ENCODE assay signal across 31 cellular contexts in the genomic region with DNA sequence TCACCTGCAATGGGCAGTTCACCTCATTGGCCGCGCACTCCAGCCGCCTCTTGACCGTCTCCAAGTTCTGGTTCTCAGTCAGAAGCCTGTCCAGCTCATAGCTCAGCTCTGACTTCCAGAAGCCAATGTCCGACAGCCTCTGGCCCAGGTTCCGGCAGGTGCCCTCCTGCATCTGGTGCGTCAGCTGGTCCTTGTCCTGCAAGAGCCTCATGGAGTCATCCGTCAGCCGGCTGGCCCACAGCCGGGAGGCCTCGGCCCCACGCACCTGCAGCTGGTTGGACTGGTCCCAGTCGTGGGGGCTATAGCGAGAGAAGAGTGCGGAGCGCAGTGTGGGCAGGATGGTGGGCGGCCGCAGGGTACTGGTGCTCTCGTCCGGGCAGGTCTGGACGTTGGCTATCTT. TPM values are rescaled to one million over a fixed set of nuclear protein-coding genes. Genes with fewer than 3 reads are reported as not detected.
"Had no signal": no experiment of that assay in that cellular context is flagged by ENCODE, and none has a peak within 500 bp of the region (broad histone marks: within the 10 kb centered on the region; RNA-seq: fewer than 3 reads in every experiment).

No MANE protein-coding gene starts in this region.

- H3K4me1 ChIP-seq: colonic mucosa, foreskin keratinocyte, gastroesophageal sphincter, heart left ventricle, left ventricle myocardium inferior, lower lobe of right lung had no signal

- H3K4me3 ChIP-seq: colonic mucosa, gastroesophageal sphincter, heart left ventricle, hepatocyte, left ventricle myocardium inferior, lower lobe of right lung, mucosa of descending colon had no signal

- DNase-seq: cerebellar nuclear complex; colonic mucosa; cortex of kidney; effector CD8-positive, alpha-beta T cell; effector memory CD8-positive, alpha-beta T cell; endodermal cell; erythroblast; foreskin keratinocyte; heart left ventricle; hypothalamus; immature natural killer cell; islet precursor cell; kidney; kidney glomerular epithelial cell; left colon; left ventricle myocardium inferior; lower lobe of right lung; mesenchymal stem cell; mucosa of descending colon had no signal

- H3K4me3 Mint-ChIP-seq: dendritic cell treated with granulocyte-macrophage colony-stimulating factor and Interleukin-4, amounts not matched to agents 40 ng/mL and 50 ng/mL, for 4 days; effector memory CD8-positive, alpha-beta T cell; endodermal cell; immature natural killer cell; mesothelial cell of epicardium had no signal

- H3K27ac ChIP-seq: colonic mucosa, epithelial cell of prostate, foreskin keratinocyte, gastroesophageal sphincter, heart left ventricle, hepatocyte, left ventricle myocardium inferior, lower lobe of right lung had no signal

- H3K4me1 Mint-ChIP-seq: endodermal cell, immature natural killer cell, mesothelial cell of epicardium had no signal

- ATAC-seq: effector memory CD8-positive, alpha-beta T cell; esophagus mucosa; foreskin keratinocyte; gastroesophageal sphincter; heart left ventricle; left colon; left lobe of liver; lower lobe of right lung; mucosa of descending colon had no signal

- H3K9me3 Mint-ChIP-seq: effector memory CD8-positive, alpha-beta T cell; endodermal cell; immature natural killer cell; mesothelial cell of epicardium had no signal

- H3K36me3 Mint-ChIP-seq: immature natural killer cell, mesothelial cell of epicardium had no signal

- H3K27ac Mint-ChIP-seq: dendritic cell treated with granulocyte-macrophage colony-stimulating factor and Interleukin-4, amounts not matched to agents 40 ng/mL and 50 ng/mL, for 4 days; effector memory CD8-positive, alpha-beta T cell; endodermal cell; immature natural killer cell; mesothelial cell of epicardium had no signal

- H3K9me3 ChIP-seq: colonic mucosa, gastroesophageal sphincter, heart left ventricle, left ventricle myocardium inferior, lower lobe of right lung, mucosa of descending colon had no signal

- H3K27me3 ChIP-seq: colonic mucosa, foreskin keratinocyte, heart left ventricle, hepatocyte had no signal

- H3K36me3 ChIP-seq: colonic mucosa, gastroesophageal sphincter, heart left ventricle, left ventricle myocardium inferior, lower lobe of right lung had no signal

RNA-seq across cellular contexts. Expression of a gene that starts 0.4 kb away (rescaled TPM):
- total RNA-seq: chondrocyte, dermis microvascular lymphatic vessel endothelial cell, esophagus mucosa, fibroblast of lung, foreskin keratinocyte, hepatocyte, left ventricle myocardium inferior, lower lobe of right lung, lung microvascular endothelial cell, mesenteric fat pad had no signal
